Comparison of ENCODE assay signal across 24 cellular contexts in the genomic region with DNA sequence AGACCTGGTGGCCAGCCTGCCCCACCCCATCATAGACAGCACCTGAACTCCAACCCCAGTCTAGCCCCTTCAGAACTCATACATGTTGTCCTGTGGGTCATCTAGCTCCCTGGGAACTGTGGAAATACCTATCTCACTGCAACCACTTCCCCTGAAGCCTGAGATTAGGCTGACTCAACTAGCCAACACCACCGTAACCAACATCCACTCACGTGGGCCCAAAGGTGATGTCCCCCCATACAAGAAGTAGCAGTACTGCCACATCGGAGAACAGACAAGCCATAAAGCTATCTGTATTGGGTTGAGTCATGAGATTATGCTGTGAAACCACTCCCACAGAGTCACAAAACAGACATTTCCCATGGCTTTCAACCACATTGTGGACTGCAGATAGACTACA. TPM values are rescaled to one million over a fixed set of nuclear protein-coding genes. Genes with fewer than 3 reads are reported as not detected.
"Had no signal": no experiment of that assay in that cellular context is flagged by ENCODE, and none has a peak within 500 bp of the region (broad histone marks: within the 10 kb centered on the region; RNA-seq: fewer than 3 reads in every experiment).

No MANE protein-coding gene starts in this region.

- H3K9me3 Mint-ChIP-seq: activated naive CD4-positive, alpha-beta T cell treated with anti-CD3 and anti-CD28 coated beads, Interleukin-2, amount 10 ng/mL, durations not matched to agents 7 days and 5 days had no signal

- H3K4me1 ChIP-seq: Peyer's patch, SJCRH30 had no signal

- H3K4me3 Mint-ChIP-seq: activated CD4-positive, alpha-beta memory T cell treated with anti-CD3 and anti-CD28 coated beads for 36 hours; activated CD4-positive, alpha-beta T cell treated with anti-CD3 and anti-CD28 coated beads, Interleukin-2, amount 10 ng/mL, durations not matched to agents 7 days and 5 days; activated naive CD4-positive, alpha-beta T cell treated with anti-CD3 and anti-CD28 coated beads, Interleukin-2, amount 10 ng/mL, durations not matched to agents 7 days and 5 days; activated naive CD8-positive, alpha-beta T cell treated with anti-CD3 and anti-CD28 coated beads for 36 hours; activated T-cell treated with anti-CD3 and anti-CD28 coated beads, Interleukin-2, amount 50 U/mL, for 4 hours had no signal

- H3K4me1 Mint-ChIP-seq: activated CD4-positive, alpha-beta T cell treated with anti-CD3 and anti-CD28 coated beads, Interleukin-2, amount 10 ng/mL, durations not matched to agents 7 days and 5 days; activated naive CD4-positive, alpha-beta T cell treated with anti-CD3 and anti-CD28 coated beads, Interleukin-2, amount 10 ng/mL, durations not matched to agents 7 days and 5 days; activated naive CD8-positive, alpha-beta T cell treated with anti-CD3 and anti-CD28 coated beads for 36 hours had no signal

- H3K27ac Mint-ChIP-seq: activated CD4-positive, alpha-beta memory T cell treated with anti-CD3 and anti-CD28 coated beads for 36 hours; activated CD4-positive, alpha-beta T cell treated with anti-CD3 and anti-CD28 coated beads, Interleukin-2, amount 10 ng/mL, durations not matched to agents 7 days and 5 days; activated naive CD4-positive, alpha-beta T cell treated with anti-CD3 and anti-CD28 coated beads, Interleukin-2, amount 10 ng/mL, durations not matched to agents 7 days and 5 days; activated naive CD8-positive, alpha-beta T cell treated with anti-CD3 and anti-CD28 coated beads for 36 hours had no signal

- H3K36me3 Mint-ChIP-seq: activated CD4-positive, alpha-beta memory T cell treated with anti-CD3 and anti-CD28 coated beads for 36 hours; activated naive CD4-positive, alpha-beta T cell treated with anti-CD3 and anti-CD28 coated beads, Interleukin-2, amount 10 ng/mL, durations not matched to agents 7 days and 5 days; activated naive CD8-positive, alpha-beta T cell treated with anti-CD3 and anti-CD28 coated beads for 36 hours had no signal

- H3K27me3 ChIP-seq: Peyer's patch, SJCRH30 had no signal

- H3K4me3 ChIP-seq: Peyer's patch, SJCRH30 had no signal

- ATAC-seq: activated T-cell treated with anti-CD3 and anti-CD28 coated beads, Interleukin-2, amount 50 U/mL, for 4 hours had no signal

- H3K27ac ChIP-seq: Peyer's patch, RWPE1, SJCRH30, VCaP had no signal

- DNase-seq: activated CD4-positive, alpha-beta memory T cell treated with anti-CD3 and anti-CD28 coated beads for 36 hours; activated CD4-positive, alpha-beta T cell treated with anti-CD3 and anti-CD28 coated beads, Interleukin-2, amount 10 ng/mL, durations not matched to agents 7 days and 5 days; activated CD4-positive, CD25-positive, alpha-beta regulatory T cell; activated CD8-positive, alpha-beta memory T cell treated with anti-CD3 and anti-CD28 coated beads for 24 hours; activated gamma-delta T cell; activated naive CD4-positive, alpha-beta T cell treated with anti-CD3 and anti-CD28 coated beads, Interleukin-2, amount 10 ng/mL, durations not matched to agents 7 days and 5 days; activated naive CD8-positive, alpha-beta T cell treated with anti-CD3 and anti-CD28 coated beads for 36 hours; activated T-cell treated with anti-CD3 and anti-CD28 coated beads, Interleukin-2, amount 50 U/mL, for 4 hours; caudate nucleus; Kasumi-1; NCI-H1105 treated with DMSO at 0.1 percent for 48 hours; NCI-H1436 treated with DMSO at 0.1 percent for 48 hours; NCI-H187; NCI-H2081; NCI-H446; NCI-H524; Peyer's patch; Right ventricle myocardium superior; SJCRH30; SK-N-SH; T-helper 1 cell had no signal

- H3K36me3 ChIP-seq: Peyer's patch, SJCRH30 had no signal

- H3K9me3 ChIP-seq: Peyer's patch, SJCRH30 had no signal

RNA-seq across cellular contexts. Expression of a gene that starts 46.6 kb away (rescaled TPM):
- total RNA-seq: activated CD4-positive, alpha-beta T cell treated with anti-CD3 and anti-CD28 coated beads, Interleukin-2, amount 10 ng/mL, durations not matched to agents 7 days and 5 days; activated naive CD8-positive, alpha-beta T cell treated with anti-CD3 and anti-CD28 coated beads for 36 hours; T-helper 2 cell treated with Interferon-gamma antibody and Interleukin-4, amounts not matched to agents 100 ng/mL and 5 ng/mL, for 36 hours had no signal
